Comparison of ENCODE assay signal across 11 cellular contexts in genomic region chr3:48896991-48897390, GRCh38. TPM values are rescaled to one million over a fixed set of nuclear protein-coding genes. Genes with fewer than 3 reads are reported as not detected.
DNase-seq lines count a peak whose midpoint lies in the region; ATAC-seq, FAIRE-seq and TF ChIP-seq lines count a peak whose summit lies in the region.
"Had no signal": no experiment of that assay in that cellular context is flagged by ENCODE, and none has a peak within 500 bp of the region (broad histone marks: within the 10 kb centered on the region; RNA-seq: fewer than 3 reads in every experiment).

No MANE protein-coding gene starts in this region.

- CTCF ChIA-PET in activated naive CD4-positive, alpha-beta T cell treated with anti-CD3 and anti-CD28 coated beads, Interleukin-2, amount 10 ng/mL, durations not matched to agents 7 days and 5 days (lab: Charles Lee): interaction anchor here (0.6 to 2.1 kb wide), 8 partner anchors 8 to 642 kb away, joined by 3 to 16 read pairs (median 5); partner anchors contain the start of gene ARIH2

- no peaks in the 10 kb centered on the region for H3K9me3 ChIP-seq in testis

- no peak for TF ChIP-seq POLR2A in testis (IDR thresholded peaks at IDR 0.05)

- H3K4me3 Mint-ChIP-seq in activated naive CD4-positive, alpha-beta T cell treated with anti-CD3 and anti-CD28 coated beads, Interleukin-2, amount 10 ng/mL, durations not matched to agents 7 days and 5 days: peak overlapping the region; percentile 39
- peak overlapping the region; percentile 66 for H3K4me3 Mint-ChIP-seq in glutamatergic neuron (ENCODE audit: unreplicated experiment)

- no peaks in the 10 kb centered on the region for H3K27me3 Mint-ChIP-seq in activated naive CD4-positive, alpha-beta T cell treated with anti-CD3 and anti-CD28 coated beads, Interleukin-2, amount 10 ng/mL, durations not matched to agents 7 days and 5 days
- H3K27me3 Mint-ChIP-seq in glutamatergic neuron (ENCODE audit: unreplicated experiment): peaks cover 2% of the 10 kb centered on the region
- H3K27me3 Mint-ChIP-seq: memory B cell had no signal

- TF ChIP-seq CTCF in glutamatergic neuron (IDR thresholded peaks at IDR 0.05; ENCODE audit: partially characterized antibody, unreplicated experiment) (no peak), testis (IDR thresholded peaks at IDR 0.05) (no peak)

- H3K27ac ChIP-seq in testis: no peak overlapping the region

- no peaks in the 10 kb centered on the region for H3K27me3 ChIP-seq in testis

- 61 to 79% methylated on average over 1 of the region's 1 CpG for WGBS in testis, 2 donors

- no peak for FAIRE-seq in HTR-8/SVneo (lab: Jason Lieb, UNC)

- intact Hi-C loops in testis (cut with DNase I; ENCODE audit: low total_unique reads): no loop called here

- H3K27ac Mint-ChIP-seq in activated naive CD4-positive, alpha-beta T cell treated with anti-CD3 and anti-CD28 coated beads, Interleukin-2, amount 10 ng/mL, durations not matched to agents 7 days and 5 days: peak overlapping the region; percentile 12
- no peak overlapping the region for H3K27ac Mint-ChIP-seq in glutamatergic neuron (ENCODE audit: unreplicated experiment)

- H3K4me1 Mint-ChIP-seq in activated naive CD4-positive, alpha-beta T cell treated with anti-CD3 and anti-CD28 coated beads, Interleukin-2, amount 10 ng/mL, durations not matched to agents 7 days and 5 days: peaks cover 48% of the 10 kb centered on the region
- peaks cover 9% of the 10 kb centered on the region for H3K4me1 Mint-ChIP-seq in glutamatergic neuron (ENCODE audit: low read depth, unreplicated experiment)

- H3K9me3 Mint-ChIP-seq in activated naive CD4-positive, alpha-beta T cell treated with anti-CD3 and anti-CD28 coated beads, Interleukin-2, amount 10 ng/mL, durations not matched to agents 7 days and 5 days: no peaks in the 10 kb centered on the region
- H3K9me3 Mint-ChIP-seq in glutamatergic neuron (ENCODE audit: unreplicated experiment): peaks cover 8% of the 10 kb centered on the region

- H3K4me3 ChIP-seq in testis: no peak overlapping the region

- no peak for DNase-seq in activated naive CD4-positive, alpha-beta T cell treated with anti-CD3 and anti-CD28 coated beads, Interleukin-2, amount 10 ng/mL, durations not matched to agents 7 days and 5 days
- no peak for DNase-seq in activated naive CD4-positive, alpha-beta T cell treated with Interleukin-2 at 50 U/mL for 16 hours
- DNase-seq in OCI-M1 (lab: John Stamatoyannopoulos, UW) (peak; percentile 18), glutamatergic neuron (no peak), testis (peak; percentile 32), mucosa of gallbladder (ENCODE audit: low spot score) (no peak), HTR-8/SVneo (ENCODE audit: insufficient read length, low spot score) (no peak)
- DNase-seq: activated CD4-positive, CD25-positive, alpha-beta regulatory T cell; aorta had no signal

- H3K36me3 Mint-ChIP-seq in activated naive CD4-positive, alpha-beta T cell treated with anti-CD3 and anti-CD28 coated beads, Interleukin-2, amount 10 ng/mL, durations not matched to agents 7 days and 5 days: peaks cover 16% of the 10 kb centered on the region
- H3K36me3 Mint-ChIP-seq in glutamatergic neuron (ENCODE audit: unreplicated experiment): no peaks in the 10 kb centered on the region
- H3K36me3 Mint-ChIP-seq: memory B cell had no signal

- no peaks in the 10 kb centered on the region for H3K36me3 ChIP-seq in testis (ENCODE audit: low read depth, missing control alignments)

- no peak for ATAC-seq in HG03280 (IDR thresholded peaks at IDR 0.05; ENCODE audit: unreplicated experiment)

- peaks cover 7% of the 10 kb centered on the region for H3K4me1 ChIP-seq in testis

RNA-seq across cellular contexts. Expression of gene SLC25A20, which starts 1.7 kb away (rescaled TPM):
- total RNA-seq in glutamatergic neuron (ENCODE audit: unreplicated experiment) (24.3 TPM), testis (10 to 100 TPM; 13.0 to 15.7 TPM), mucosa of gallbladder (24.4 TPM)
- 19.6 TPM for polyA plus RNA-seq in testis (ENCODE audit: insufficient read depth, low read depth, low replicate concordance)

RNA-seq across cellular contexts. Expression of gene ARIH2, which starts 21.7 kb away (rescaled TPM):
- total RNA-seq in glutamatergic neuron (ENCODE audit: unreplicated experiment): 74.6 TPM
- 100 to 1,000 TPM; 127 to 157 TPM for total RNA-seq in testis
- polyA plus RNA-seq in testis (ENCODE audit: insufficient read depth, low read depth, low replicate concordance): 106 TPM
- total RNA-seq in mucosa of gallbladder: 76.7 TPM

RNA-seq across cellular contexts. Expression of gene PRKAR2A, which starts 49.3 kb away (rescaled TPM):
- 55.5 TPM for total RNA-seq in glutamatergic neuron (ENCODE audit: unreplicated experiment)
- total RNA-seq in testis: 100 to 1,000 TPM in 1 of 2 donors, 10 to 100 TPM in 1; 52.2 to 150 TPM
- 166 TPM for polyA plus RNA-seq in testis (ENCODE audit: insufficient read depth, low read depth, low replicate concordance)
- total RNA-seq in mucosa of gallbladder: 61.9 TPM

Comparison
In these comparisons a context has a peak if more than half of its experiments do, and no peak if none do; other contexts are left out.
1. DNase-seq: peak in OCI-M1 (single experiment) and testis (single experiment); none in activated naive CD4-positive, alpha-beta T cell treated with anti-CD3 and anti-CD28 coated beads, Interleukin-2, amount 10 ng/mL, durations not matched to agents 7 days and 5 days (single experiment), activated naive CD4-positive, alpha-beta T cell treated with Interleukin-2 at 50 U/mL for 16 hours (single experiment), glutamatergic neuron (single experiment), mucosa of gallbladder (single experiment) and HTR-8/SVneo (single experiment).